In the genomic region with DNA sequence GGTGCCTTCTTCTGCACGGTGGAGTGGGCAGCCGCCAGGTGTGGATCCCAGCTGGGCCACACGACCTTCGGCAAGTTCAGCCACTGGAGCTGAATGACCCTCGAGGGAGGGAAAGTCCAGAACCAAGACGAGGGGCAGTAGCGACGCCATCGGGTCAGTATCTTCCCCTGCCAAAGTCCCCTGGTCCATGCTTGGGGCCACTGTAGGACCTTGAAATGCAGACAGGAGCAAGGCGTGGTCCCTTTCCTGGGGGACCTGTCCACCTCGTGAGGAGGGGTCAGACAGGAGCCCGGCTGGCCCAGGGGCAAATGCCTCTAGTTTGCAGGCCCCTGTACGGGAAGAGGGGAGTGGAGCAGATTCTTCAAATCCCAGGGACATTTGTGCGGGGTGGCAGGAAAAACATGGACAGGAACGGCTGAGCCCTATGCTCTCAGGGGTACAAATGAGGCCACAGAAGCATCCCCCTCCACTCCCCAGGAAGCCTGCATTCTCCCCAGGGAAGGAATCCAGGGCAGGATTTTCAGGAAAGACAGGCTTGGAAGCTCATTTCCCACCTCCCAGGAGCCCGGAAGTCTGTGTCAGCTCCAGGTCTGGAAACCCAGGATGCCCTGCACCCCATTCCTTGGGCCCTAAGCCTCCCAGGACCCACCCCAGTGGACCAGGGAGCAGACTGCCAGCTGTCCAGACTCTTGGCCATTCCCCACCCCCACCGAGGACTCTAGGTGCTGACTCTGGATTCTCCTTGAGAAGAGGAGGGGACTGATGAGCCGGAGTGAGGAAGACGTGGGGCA, we compare ENCODE assay signal across 1 cellular context.
TF ChIP-seq lines count a peak whose summit lies in the region.

No MANE protein-coding gene starts in this region.

TF ChIP-seq in HepG2, 621 proteins besides CTCF, POLR2A, EP300 and RAD21 (continued from another document):
- TF ChIP-seq, protein P1, sequence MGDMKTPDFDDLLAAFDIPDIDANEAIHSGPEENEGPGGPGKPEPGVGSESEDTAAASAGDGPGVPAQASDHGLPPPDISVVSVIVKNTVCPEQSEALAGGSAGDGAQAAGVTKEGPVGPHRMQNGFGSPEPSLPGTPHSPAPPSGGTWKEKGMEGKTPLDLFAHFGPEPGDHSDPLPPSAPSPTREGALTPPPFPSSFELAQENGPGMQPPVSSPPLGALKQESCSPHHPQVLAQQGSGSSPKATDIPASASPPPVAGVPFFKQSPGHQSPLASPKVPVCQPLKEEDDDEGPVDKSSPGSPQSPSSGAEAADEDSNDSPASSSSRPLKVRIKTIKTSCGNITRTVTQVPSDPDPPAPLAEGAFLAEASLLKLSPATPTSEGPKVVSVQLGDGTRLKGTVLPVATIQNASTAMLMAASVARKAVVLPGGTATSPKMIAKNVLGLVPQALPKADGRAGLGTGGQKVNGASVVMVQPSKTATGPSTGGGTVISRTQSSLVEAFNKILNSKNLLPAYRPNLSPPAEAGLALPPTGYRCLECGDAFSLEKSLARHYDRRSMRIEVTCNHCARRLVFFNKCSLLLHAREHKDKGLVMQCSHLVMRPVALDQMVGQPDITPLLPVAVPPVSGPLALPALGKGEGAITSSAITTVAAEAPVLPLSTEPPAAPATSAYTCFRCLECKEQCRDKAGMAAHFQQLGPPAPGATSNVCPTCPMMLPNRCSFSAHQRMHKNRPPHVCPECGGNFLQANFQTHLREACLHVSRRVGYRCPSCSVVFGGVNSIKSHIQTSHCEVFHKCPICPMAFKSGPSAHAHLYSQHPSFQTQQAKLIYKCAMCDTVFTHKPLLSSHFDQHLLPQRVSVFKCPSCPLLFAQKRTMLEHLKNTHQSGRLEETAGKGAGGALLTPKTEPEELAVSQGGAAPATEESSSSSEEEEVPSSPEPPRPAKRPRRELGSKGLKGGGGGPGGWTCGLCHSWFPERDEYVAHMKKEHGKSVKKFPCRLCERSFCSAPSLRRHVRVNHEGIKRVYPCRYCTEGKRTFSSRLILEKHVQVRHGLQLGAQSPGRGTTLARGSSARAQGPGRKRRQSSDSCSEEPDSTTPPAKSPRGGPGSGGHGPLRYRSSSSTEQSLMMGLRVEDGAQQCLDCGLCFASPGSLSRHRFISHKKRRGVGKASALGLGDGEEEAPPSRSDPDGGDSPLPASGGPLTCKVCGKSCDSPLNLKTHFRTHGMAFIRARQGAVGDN (CRISPR knock-in tag; IDR thresholded peaks at IDR 0.05), result peak; percentile 33
